ENCODE assay signal across 18 cellular contexts in the genomic region with DNA sequence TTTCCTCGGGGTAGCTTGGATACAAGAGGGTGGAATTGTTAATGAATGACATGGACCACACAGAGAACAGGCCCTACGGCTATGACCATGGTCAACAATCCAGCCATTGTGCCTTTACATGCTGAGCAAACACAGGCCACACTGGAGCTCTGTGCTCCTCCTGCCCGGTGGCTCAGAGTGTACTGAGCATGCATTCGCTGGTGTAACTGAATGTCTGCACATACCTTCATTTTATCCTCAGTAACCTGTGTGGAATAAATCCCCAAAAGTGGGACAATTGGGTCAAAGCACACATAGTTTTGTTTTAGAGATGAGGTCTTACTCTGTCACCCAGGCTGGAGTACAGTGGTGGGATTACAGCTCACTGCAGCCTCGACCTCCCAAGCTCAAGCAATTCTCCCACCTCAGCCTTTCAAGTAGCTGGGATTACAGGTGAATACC. TPM values are rescaled to one million over a fixed set of nuclear protein-coding genes. Genes with fewer than 3 reads are reported as not detected.
A peak's percentile ranks its signal among the peaks of the same experiment; 100 is the strongest.
DNase-seq lines count a peak whose midpoint lies in the region; ATAC-seq, FAIRE-seq and TF ChIP-seq lines count a peak whose summit lies in the region.
"Had no signal": no experiment of that assay in that cellular context is flagged by ENCODE, and none has a peak within 500 bp of the region (broad histone marks: within the 10 kb centered on the region; RNA-seq: fewer than 3 reads in every experiment).

No MANE protein-coding gene starts in this region.

- CTCF ChIA-PET in Calu3 (lab: Charles Lee) (interaction anchor here (0.5 to 1.3 kb wide), 9 partner anchors 9 to 114 kb away, joined by 3 to 6 read pairs (median 3); a partner anchor contains a TSS), WTC11 (lab: Charles Lee) (interaction anchor here (1.0 to 1.4 kb wide), 2 partner anchors 67 to 98 kb away, joined by 3 to 4 read pairs; a partner anchor contains a TSS)

- no peak overlapping the region for H3K4me3 ChIP-seq in esophagus squamous epithelium
- H3K4me3 ChIP-seq in small intestine (ENCODE audit: low read depth in 1 of 2, low read length in 2 of 2), result no peak overlapping the region
- H3K4me3 ChIP-seq: heart right ventricle, ovary, vagina had no signal

- H3K9me3 ChIP-seq in esophagus squamous epithelium (no peaks in the 10 kb centered on the region), small intestine (ENCODE audit: control insufficient read depth, low read depth) (no peaks in the 10 kb centered on the region)
- H3K9me3 ChIP-seq: ovary, vagina had no signal

- no TSS peak for BruUV-seq in Calu3 (replicated peaks; lab: Mats Ljungman, UMichigan)

- H3K36me3 Mint-ChIP-seq in Calu3 (ENCODE audit: insufficient read depth, unreplicated experiment) (no peaks in the 10 kb centered on the region), WTC11 (peaks cover 3% of the 10 kb centered on the region), progenitor cell of endocrine pancreas (ENCODE audit: insufficient read depth) (peaks cover 18% of the 10 kb centered on the region)

- H3K27ac Mint-ChIP-seq in Calu3 (ENCODE audit: unreplicated experiment) (peak overlapping the region; percentile 50), WTC11 (no peak overlapping the region), progenitor cell of endocrine pancreas (peak overlapping the region; percentile 86)
- H3K27ac Mint-ChIP-seq: activated CD8-positive, alpha-beta T cell treated with anti-CD3 and anti-CD28 coated beads, Interleukin-2, amount 10 ng/mL, durations not matched to agents 7 days and 5 days; activated T-helper 1 cell treated with anti-CD3 and anti-CD28 coated beads, Interleukin-12 subunit alpha, Interleukin-12 subunit beta, Interleukin-2, Interleukin-4 antibody, amounts not matched to agents 30 ng/mL and 10 ng/mL and 1 ng/mL, durations not matched to agents 14 hours and 24 hours and 36 hours had no signal

- no peak for TF ChIP-seq CTCF in Calu3 (IDR thresholded peaks at IDR 0.05; ENCODE audit: unreplicated experiment)
- TF ChIP-seq CTCF in WTC11 (IDR thresholded peaks at IDR 0.05), result no peak
- TF ChIP-seq CTCF in progenitor cell of endocrine pancreas (IDR thresholded peaks at IDR 0.05; ENCODE audit: unreplicated experiment), result no peak
- no peak for TF ChIP-seq CTCF in esophagus squamous epithelium (IDR thresholded peaks at IDR 0.05)

- DNase-seq in Calu3, result peak; percentile 70
- no peak for DNase-seq in WTC11 (ENCODE audit: low spot score)
- DNase-seq in head of caudate nucleus, result peak; percentile 10 to 85 (median 67)
- DNase-seq in progenitor cell of endocrine pancreas (ENCODE audit: low spot score, unreplicated experiment), result no peak
- no peak for DNase-seq in esophagus squamous epithelium (lab: John Stamatoyannopoulos, UW)
- DNase-seq in small intestine, result no peak
- no peak for DNase-seq in activated CD4-positive, alpha-beta T cell treated with anti-CD3 and anti-CD28 coated beads, Interleukin-2, amount 50 U/mL, for 1 hour
- DNase-seq: activated CD8-positive, alpha-beta T cell treated with anti-CD3 and anti-CD28 coated beads, Interleukin-2, amount 10 ng/mL, durations not matched to agents 7 days and 5 days; heart right ventricle; Karpas-422; NCI-H1436 treated with DMSO at 0.1 percent for 48 hours; NCI-H446; ovary; stimulated activated naive CD8-positive, alpha-beta T cell treated with anti-CD3 and anti-CD28 coated beads, Interleukin-15, Interleukin-2, amounts not matched to agents 100 U/mL and 50 U/mL, for 24 hours had no signal

- 69 to 100% methylated on average over 2 to 5 of the region's 5 CpGs for WGBS in esophagus squamous epithelium, 2 donors
- 77 to 87% (median 78%) methylated on average over 5 of the region's 5 CpGs for WGBS in small intestine, 3 donors

- no peak for TF ChIP-seq POLR2A in esophagus squamous epithelium (IDR thresholded peaks at IDR 0.05)

- H3K27ac ChIP-seq in esophagus squamous epithelium (no peak overlapping the region), small intestine (ENCODE audit: low read depth in 1 of 2, low read length in 1 of 2) (no peak overlapping the region)
- H3K27ac ChIP-seq: heart right ventricle, ovary, vagina had no signal

- H3K4me3 Mint-ChIP-seq in Calu3 (ENCODE audit: low read depth, unreplicated experiment), result peak overlapping the region; percentile 26
- H3K4me3 Mint-ChIP-seq in WTC11, result no peak overlapping the region
- no peak overlapping the region for H3K4me3 Mint-ChIP-seq in progenitor cell of endocrine pancreas (ENCODE audit: low read depth)
- H3K4me3 Mint-ChIP-seq: activated CD8-positive, alpha-beta T cell treated with anti-CD3 and anti-CD28 coated beads, Interleukin-2, amount 10 ng/mL, durations not matched to agents 7 days and 5 days; activated T-helper 1 cell treated with anti-CD3 and anti-CD28 coated beads, Interleukin-12 subunit alpha, Interleukin-12 subunit beta, Interleukin-2, Interleukin-4 antibody, amounts not matched to agents 30 ng/mL and 10 ng/mL and 1 ng/mL, durations not matched to agents 14 hours and 24 hours and 36 hours had no signal

- POLR2A ChIA-PET in WTC11 (lab: Charles Lee), result no interaction called here

- H3K4me1 Mint-ChIP-seq in Calu3 (ENCODE audit: low read depth, unreplicated experiment), result no peaks in the 10 kb centered on the region
- peaks cover 7% of the 10 kb centered on the region for H3K4me1 Mint-ChIP-seq in WTC11
- peaks cover 13% of the 10 kb centered on the region for H3K4me1 Mint-ChIP-seq in progenitor cell of endocrine pancreas (ENCODE audit: low read depth)

- no peaks in the 10 kb centered on the region for H3K4me1 ChIP-seq in esophagus squamous epithelium
- H3K4me1 ChIP-seq in small intestine (ENCODE audit: control insufficient read depth in 2 of 2, insufficient read depth in 1 of 2, low read depth in 1 of 2, low read length in 1 of 2), result no peaks in the 10 kb centered on the region
- H3K4me1 ChIP-seq: heart right ventricle, vagina had no signal

- no peaks in the 10 kb centered on the region for H3K27me3 ChIP-seq in esophagus squamous epithelium
- no peaks in the 10 kb centered on the region for H3K27me3 ChIP-seq in small intestine (ENCODE audit: control insufficient read depth in 2 of 2, insufficient read depth in 2 of 2, low read length in 2 of 2)
- H3K27me3 ChIP-seq: heart right ventricle, ovary, vagina had no signal

- H3K27me3 Mint-ChIP-seq in Calu3 (ENCODE audit: unreplicated experiment), result no peaks in the 10 kb centered on the region
- H3K27me3 Mint-ChIP-seq in WTC11 (ENCODE audit: low read depth), result no peaks in the 10 kb centered on the region
- H3K27me3 Mint-ChIP-seq in progenitor cell of endocrine pancreas, result no peaks in the 10 kb centered on the region

- no peak for FAIRE-seq in small intestine (lab: Jason Lieb, UNC)
- FAIRE-seq: colon had no signal

- intact Hi-C loops in Calu3 (cut with micrococcal nuclease; ENCODE audit: unreplicated experiment) (loop anchor here (5.0 kb wide), 2 partner anchors 36 to 186 kb away; no protein-coding TSS in a partner anchor), head of caudate nucleus (cut with DNase I) (loop anchor here (5.0 to 10.0 kb wide), 4 partner anchors 36 to 183 kb away; a partner anchor contains a TSS), esophagus squamous epithelium (cut with DNase I) (no loop called here)

- no peaks in the 10 kb centered on the region for H3K9me3 Mint-ChIP-seq in Calu3 (ENCODE audit: low read depth, unreplicated experiment)
- no peaks in the 10 kb centered on the region for H3K9me3 Mint-ChIP-seq in WTC11
- H3K9me3 Mint-ChIP-seq in progenitor cell of endocrine pancreas (ENCODE audit: low read depth), result no peaks in the 10 kb centered on the region
- H3K9me3 Mint-ChIP-seq: activated T-helper 1 cell treated with anti-CD3 and anti-CD28 coated beads, Interleukin-12 subunit alpha, Interleukin-12 subunit beta, Interleukin-2, Interleukin-4 antibody, amounts not matched to agents 30 ng/mL and 10 ng/mL and 1 ng/mL, durations not matched to agents 14 hours and 24 hours and 36 hours had no signal

- ATAC-seq in WTC11 (no peak), GM19467 (IDR thresholded peaks at IDR 0.05; ENCODE audit: unreplicated experiment) (no peak)
- ATAC-seq: activated CD8-positive, alpha-beta T cell treated with anti-CD3 and anti-CD28 coated beads, Interleukin-2, amount 10 ng/mL, durations not matched to agents 7 days and 5 days; stimulated activated naive CD8-positive, alpha-beta T cell treated with anti-CD3 and anti-CD28 coated beads, Interleukin-15, Interleukin-2, amounts not matched to agents 100 U/mL and 50 U/mL, for 24 hours had no signal

- H3K36me3 ChIP-seq in esophagus squamous epithelium (peaks cover 0 to 87% (median 7%) of the 10 kb centered on the region in 3 donors), small intestine (ENCODE audit: control insufficient read depth in 2 of 2, insufficient read depth in 2 of 2, low read length in 2 of 2) (peaks cover 0 to 1% of the 10 kb centered on the region in 2 donors)
- H3K36me3 ChIP-seq: ovary had no signal

TF ChIP-seq in WTC11, 78 proteins besides CTCF, POLR2A, EP300 and RAD21:
- TF ChIP-seq GABPB1 (CRISPR knock-in tag; IDR thresholded peaks at IDR 0.05) (peak; percentile 40; the same call in 1 of the 2 replicates), CBFB (CRISPR knock-in tag; IDR thresholded peaks at IDR 0.05; ENCODE audit: low read depth) (no peak)

RNA-seq across cellular contexts. Expression of a gene that starts 32.8 kb away (rescaled TPM):
- total RNA-seq in Calu3 (2022) (27.4 and 31.1 TPM in 2 replicates), WTC11 (2021) (19.8 to 22.5 TPM (median 22.2 TPM) in 3 replicates), progenitor cell of endocrine pancreas (45.0 and 63.3 TPM in 2 replicates), esophagus squamous epithelium (10 to 100 TPM; 40.2 to 74.9 (median 58.4) TPM)
- polyA plus RNA-seq in small intestine, result 10 to 100 TPM in 1 of 3 donors, 1 to 10 TPM in 1, not detected in 1; 2.2 to 19.7 TPM

Comparison
In these comparisons a context has a peak if more than half of its experiments do, and no peak if none do; other contexts are left out.
1. DNase-seq: peak in Calu3 (single experiment) and head of caudate nucleus (42 of 42); none in WTC11 (single experiment), progenitor cell of endocrine pancreas (single experiment), esophagus squamous epithelium (single experiment), small intestine (single experiment) and activated CD4-positive, alpha-beta T cell treated with anti-CD3 and anti-CD28 coated beads, Interleukin-2, amount 50 U/mL, for 1 hour (single experiment).